ENCODE assay signal across 8 cellular contexts in the genomic region with DNA sequence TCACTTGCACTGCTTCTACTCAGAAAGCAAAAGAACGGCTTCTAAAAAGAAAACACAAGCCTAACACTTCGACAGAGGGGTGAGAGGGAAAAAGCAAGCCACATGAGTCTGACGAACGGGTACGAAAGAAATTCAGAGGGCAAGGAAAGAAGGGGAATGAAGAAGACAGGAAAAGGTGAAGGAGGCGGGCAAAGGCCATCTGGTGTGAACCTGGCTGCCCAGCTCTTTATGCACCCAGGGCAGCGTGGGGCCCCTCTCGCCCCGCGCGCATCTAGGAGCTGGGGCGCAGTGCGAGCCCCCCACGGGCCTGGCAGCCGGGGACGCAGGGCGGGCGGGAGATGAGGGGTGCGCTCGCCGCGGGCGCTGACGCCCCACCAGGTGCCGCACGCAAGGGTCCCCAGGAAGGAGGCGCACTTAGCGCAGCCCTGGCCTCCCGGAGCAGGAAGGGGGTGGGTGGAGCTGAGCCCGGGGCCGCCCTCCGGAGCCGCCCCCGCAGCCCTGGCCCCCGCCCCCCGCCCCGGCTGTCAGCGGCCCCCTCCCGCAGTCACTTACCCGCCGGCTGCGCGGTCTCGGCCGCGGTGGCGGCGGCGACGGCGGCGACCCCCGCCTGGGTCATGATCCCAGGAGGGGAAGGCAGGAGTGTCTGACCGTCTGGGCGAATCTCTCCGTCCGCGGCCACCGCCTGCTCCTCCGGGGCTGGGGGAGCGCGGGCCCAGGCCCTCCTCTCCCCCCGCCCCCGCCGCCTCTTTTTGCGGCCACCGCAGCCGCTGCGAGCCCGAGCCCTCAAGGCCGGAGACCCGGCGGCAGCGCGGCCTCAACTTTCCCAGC. TPM values are rescaled to one million over a fixed set of nuclear protein-coding genes. Genes with fewer than 3 reads are reported as not detected.
A peak's percentile ranks its signal among the peaks of the same experiment; 100 is the strongest.
DNase-seq lines count a peak whose midpoint lies in the region; ATAC-seq and TF ChIP-seq lines count a peak whose summit lies in the region.

A gene with protein sequence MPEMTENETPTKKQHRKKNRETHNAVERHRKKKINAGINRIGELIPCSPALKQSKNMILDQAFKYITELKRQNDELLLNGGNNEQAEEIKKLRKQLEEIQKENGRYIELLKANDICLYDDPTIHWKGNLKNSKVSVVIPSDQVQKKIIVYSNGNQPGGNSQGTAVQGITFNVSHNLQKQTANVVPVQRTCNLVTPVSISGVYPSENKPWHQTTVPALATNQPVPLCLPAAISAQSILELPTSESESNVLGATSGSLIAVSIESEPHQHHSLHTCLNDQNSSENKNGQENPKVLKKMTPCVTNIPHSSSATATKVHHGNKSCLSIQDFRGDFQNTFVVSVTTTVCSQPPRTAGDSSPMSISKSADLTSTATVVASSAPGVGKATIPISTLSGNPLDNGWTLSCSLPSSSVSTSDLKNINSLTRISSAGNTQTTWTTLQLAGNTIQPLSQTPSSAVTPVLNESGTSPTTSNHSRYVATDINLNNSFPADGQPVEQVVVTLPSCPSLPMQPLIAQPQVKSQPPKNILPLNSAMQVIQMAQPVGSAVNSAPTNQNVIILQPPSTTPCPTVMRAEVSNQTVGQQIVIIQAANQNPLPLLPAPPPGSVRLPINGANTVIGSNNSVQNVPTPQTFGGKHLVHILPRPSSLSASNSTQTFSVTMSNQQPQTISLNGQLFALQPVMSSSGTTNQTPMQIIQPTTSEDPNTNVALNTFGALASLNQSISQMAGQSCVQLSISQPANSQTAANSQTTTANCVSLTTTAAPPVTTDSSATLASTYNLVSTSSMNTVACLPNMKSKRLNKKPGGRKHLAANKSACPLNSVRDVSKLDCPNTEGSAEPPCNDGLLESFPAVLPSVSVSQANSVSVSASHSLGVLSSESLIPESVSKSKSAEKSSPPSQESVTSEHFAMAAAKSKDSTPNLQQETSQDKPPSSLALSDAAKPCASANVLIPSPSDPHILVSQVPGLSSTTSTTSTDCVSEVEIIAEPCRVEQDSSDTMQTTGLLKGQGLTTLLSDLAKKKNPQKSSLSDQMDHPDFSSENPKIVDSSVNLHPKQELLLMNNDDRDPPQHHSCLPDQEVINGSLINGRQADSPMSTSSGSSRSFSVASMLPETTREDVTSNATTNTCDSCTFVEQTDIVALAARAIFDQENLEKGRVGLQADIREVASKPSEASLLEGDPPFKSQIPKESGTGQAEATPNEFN (N-terminal part only) (minus strand): TSS at position 825 of the 828 bp plus-strand sequence. CDS start 21,764 bp downstream, outside the sequence.

- no peaks in the 10 kb centered on the region for H3K36me3 Mint-ChIP-seq in activated naive CD4-positive, alpha-beta T cell treated with anti-CD3 and anti-CD28 coated beads, Interleukin-2, amount 50 U/mL, for 24 hours
- peaks cover 3% of the 10 kb centered on the region for H3K36me3 Mint-ChIP-seq in type B pancreatic cell

- in situ Hi-C loops in KBM-7 (cut with MboI; ENCODE audit: low pct_unique_long_range_greater_than_20kb, low sequenced_read_pairs) = no loop called here

- H3K27ac Mint-ChIP-seq in activated naive CD4-positive, alpha-beta T cell treated with anti-CD3 and anti-CD28 coated beads, Interleukin-2, amount 50 U/mL, for 24 hours = peak within 1 kb of the TSS; percentile 99
- H3K27ac Mint-ChIP-seq in type B pancreatic cell = peak within 1 kb of the TSS; percentile 89

- H3K4me3 Mint-ChIP-seq in activated naive CD4-positive, alpha-beta T cell treated with anti-CD3 and anti-CD28 coated beads, Interleukin-2, amount 50 U/mL, for 24 hours = peak within 1 kb of the TSS; percentile 98
- peak within 1 kb of the TSS; percentile 99 for H3K4me3 Mint-ChIP-seq in type B pancreatic cell

- DNase-seq in KBM-7 (peak; percentile 74), SKM-1 (lab: John Stamatoyannopoulos, UW; ENCODE audit: unreplicated experiment) (peak; percentile 44), cardiac muscle cell (ENCODE audit: low read depth in 1 of 2, low spot score in 1 of 2) (peak; percentile 64 to 77), pons (ENCODE audit: low spot score) (peak; percentile 43), type B pancreatic cell (ENCODE audit: extremely low spot score, unreplicated experiment) (peak; percentile 75)

- H3K27ac ChIP-seq in cardiac muscle cell = peak within 1 kb of the TSS; percentile 98

- peak within 1 kb of the TSS; percentile 83 for H3K9ac ChIP-seq in ES-I3 (ENCODE audit: low read depth, low read length)

- H3K36me3 ChIP-seq in ES-I3 (ENCODE audit: insufficient read depth, low read length) (no peaks in the 10 kb centered on the region), cardiac muscle cell (no peaks in the 10 kb centered on the region)

- peaks cover 28% of the 10 kb centered on the region for H3K4me1 Mint-ChIP-seq in activated naive CD4-positive, alpha-beta T cell treated with anti-CD3 and anti-CD28 coated beads, Interleukin-2, amount 50 U/mL, for 24 hours
- peaks cover 13% of the 10 kb centered on the region for H3K4me1 Mint-ChIP-seq in type B pancreatic cell (ENCODE audit: unreplicated experiment)

- H3K9me3 Mint-ChIP-seq in activated naive CD4-positive, alpha-beta T cell treated with anti-CD3 and anti-CD28 coated beads, Interleukin-2, amount 50 U/mL, for 24 hours = no peaks in the 10 kb centered on the region
- no peaks in the 10 kb centered on the region for H3K9me3 Mint-ChIP-seq in type B pancreatic cell

- peak; percentile 66 for ATAC-seq in GM21717 (IDR thresholded peaks at IDR 0.05; ENCODE audit: unreplicated experiment)

- H3K27me3 ChIP-seq in cardiac muscle cell = no peaks in the 10 kb centered on the region

- H3K4me1 ChIP-seq in ES-I3 (ENCODE audit: insufficient read depth, low read length) (peaks cover 4% of the 10 kb centered on the region; the same call in 1 of the 2 replicates), cardiac muscle cell (ENCODE audit: low read depth) (peaks cover 10% of the 10 kb centered on the region)

- H3K9me3 ChIP-seq in ES-I3 (ENCODE audit: control insufficient read depth, insufficient read depth, low read length) = no peaks in the 10 kb centered on the region
- no peaks in the 10 kb centered on the region for H3K9me3 ChIP-seq in cardiac muscle cell (ENCODE audit: low read depth)

- TF ChIP-seq CTCF in cardiac muscle cell (IDR thresholded peaks at IDR 0.05; ENCODE audit: low read depth, low read length) = no peak
- peak; percentile 11 for TF ChIP-seq CTCF in type B pancreatic cell (conservative IDR thresholded peaks at IDR 0.05)

- H3K4me3 ChIP-seq in cardiac muscle cell = peak within 1 kb of the TSS; percentile 90

- H3K27me3 Mint-ChIP-seq in activated naive CD4-positive, alpha-beta T cell treated with anti-CD3 and anti-CD28 coated beads, Interleukin-2, amount 50 U/mL, for 24 hours = no peaks in the 10 kb centered on the region
- no peaks in the 10 kb centered on the region for H3K27me3 Mint-ChIP-seq in type B pancreatic cell

RNA-seq across cellular contexts. Expression of the gene that starts here (rescaled TPM):
- 7.8 and 11.4 TPM in 2 replicates for total RNA-seq in cardiac muscle cell
- polyA plus RNA-seq in cardiac muscle cell = 3.1 and 5.6 TPM in 2 replicates
- total RNA-seq in type B pancreatic cell (ENCODE audit: low replicate concordance) = 14.1 and 20.8 TPM in 2 replicates

Comparison
In these comparisons a context has a peak if more than half of its experiments do, and no peak if none do; other contexts are left out.
1. Peak in every context shown above with its lines: DNase-seq, ATAC-seq, H3K4me3 ChIP-seq and H3K27ac ChIP-seq.